Comparison of ENCODE assay signal across 21 cellular contexts in the genomic region with DNA sequence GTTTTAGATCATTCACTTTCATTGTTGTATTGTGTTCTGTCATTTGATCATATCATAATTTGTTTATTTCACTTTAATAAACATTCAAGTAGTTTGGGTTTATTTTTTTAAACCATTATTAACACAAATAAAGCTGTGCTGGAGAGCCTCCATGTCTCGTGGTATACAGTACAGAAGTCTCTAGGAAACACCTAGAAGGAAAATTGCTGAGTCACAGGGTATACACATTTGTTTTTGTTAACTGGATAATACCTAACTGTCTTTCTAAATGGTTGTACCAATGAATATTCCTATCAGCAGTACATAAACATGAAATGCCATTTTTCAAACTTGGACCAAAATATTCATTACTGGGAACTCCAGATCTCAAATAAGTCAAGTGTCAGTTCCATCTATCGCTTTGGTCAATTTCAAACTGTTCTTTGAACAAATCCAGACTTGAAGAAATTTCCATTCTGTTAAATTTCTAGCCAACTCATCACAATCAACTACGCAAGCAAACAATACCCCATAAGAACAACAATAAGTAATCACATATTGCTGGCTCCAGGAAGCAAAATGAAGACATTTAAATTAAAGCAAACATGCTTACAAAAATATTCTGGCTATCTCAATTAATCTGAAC.
DNase-seq lines count a peak whose midpoint lies in the region; ATAC-seq and TF ChIP-seq lines count a peak whose summit lies in the region.
"Had no signal": no experiment of that assay in that cellular context is flagged by ENCODE, and none has a peak within 500 bp of the region (broad histone marks: within the 10 kb centered on the region; RNA-seq: fewer than 3 reads in every experiment).

No MANE protein-coding gene starts in this region.

- no peak overlapping the region for H3K56ac ChIP-seq in IMR-90 (ENCODE audit: extremely low read depth, insufficient read depth, low read length)

- H2AK5ac ChIP-seq in IMR-90 (ENCODE audit: low read depth, low read length): no peak overlapping the region

- ATAC-seq in IMR-90 (ENCODE audit: low read depth) (peak; percentile 50; the same call in 1 of the 2 replicates), GM21526 (IDR thresholded peaks at IDR 0.05; ENCODE audit: low FRiP score, unreplicated experiment) (no peak), GM21737 (IDR thresholded peaks at IDR 0.05; ENCODE audit: unreplicated experiment) (no peak)
- ATAC-seq: foreskin keratinocyte had no signal

- BruUV-seq in IMR-90 (replicated peaks; lab: Mats Ljungman, UMichigan) (no TSS peak), Caco-2 (replicated peaks; lab: Mats Ljungman, UMichigan) (no TSS peak)

- no peak overlapping the region for H3K23ac ChIP-seq in IMR-90 (ENCODE audit: low read depth, low read length)

- H2BK20ac ChIP-seq in IMR-90 (ENCODE audit: low read depth, low read length): no peak overlapping the region

- no peak for TF ChIP-seq RAD21 in IMR-90 (IDR thresholded peaks at IDR 0.05; ENCODE audit: low read length)

- TF ChIP-seq POLR2A in IMR-90 (IDR thresholded peaks at IDR 0.05; ENCODE audit: low read depth, low read length): no peak

- H4K91ac ChIP-seq in IMR-90 (ENCODE audit: insufficient read depth, low read depth, low read length): no peak overlapping the region

- POLR2A ChIA-PET in IMR-90 (lab: Charles Lee; ENCODE audit: unreplicated experiment) (no interaction called here), Caco-2 (lab: Charles Lee) (no interaction called here)

- H3K36me3 Mint-ChIP-seq in Caco-2 (ENCODE audit: insufficient read depth, unreplicated experiment) (no peaks in the 10 kb centered on the region), nephron progenitor cell (ENCODE audit: low read depth) (no peaks in the 10 kb centered on the region)
- H3K36me3 Mint-ChIP-seq: neural progenitor cell had no signal

- no peak overlapping the region for H3K4me3 Mint-ChIP-seq in Caco-2 (ENCODE audit: unreplicated experiment)
- no peak overlapping the region for H3K4me3 Mint-ChIP-seq in nephron progenitor cell
- H3K4me3 Mint-ChIP-seq: activated CD8-positive, alpha-beta T cell treated with anti-CD3 and anti-CD28 coated beads for 36 hours; neural progenitor cell had no signal

- intact Hi-C loops in IMR-90 (cut with micrococcal nuclease) (no loop called here), Caco-2 (cut with micrococcal nuclease; ENCODE audit: unreplicated experiment) (no loop called here)

- DNase-seq in IMR-90 (peak; percentile 60), amniotic epithelial cell (ENCODE audit: low read depth) (peak; percentile 27), fibroblast of mammary gland (ENCODE audit: low read depth) (peak; percentile 31), renal cortical epithelial cell (ENCODE audit: low read depth) (peak; percentile 63), Caco-2 (no peak), nephron progenitor cell (no peak)
- DNase-seq: activated CD8-positive, alpha-beta T cell treated with anti-CD3 and anti-CD28 coated beads for 36 hours; anterior cingulate cortex; C1 segment of cervical spinal cord; DND-41; effector CD4-positive, alpha-beta T cell; foreskin keratinocyte; NCI-H2029 treated with DMSO at 0.1 percent for 48 hours; right lobe of liver; RPMI8226; T-helper 1 cell; trophoblast cell; WERI-Rb-1 had no signal

- H4K5ac ChIP-seq in IMR-90 (ENCODE audit: low read depth, low read length): no peak overlapping the region

- no peak overlapping the region for H3K27ac ChIP-seq in IMR-90 (ENCODE audit: insufficient read depth, low read length)
- H3K27ac ChIP-seq: foreskin keratinocyte, neural progenitor cell, right lobe of liver, WERI-Rb-1 had no signal

- H3K9me1 ChIP-seq in IMR-90 (ENCODE audit: insufficient read depth, low read length): peaks cover 8% of the 10 kb centered on the region; the same call in 1 of the 2 replicates

- H3K27me3 ChIP-seq in IMR-90 (ENCODE audit: control insufficient read depth, insufficient read depth, low read length) (no peaks in the 10 kb centered on the region), Caco-2 (replicated peaks; ENCODE audit: control insufficient read depth, insufficient read depth, low read length) (no peaks in the 10 kb centered on the region)
- H3K27me3 ChIP-seq: foreskin keratinocyte, neural progenitor cell, right lobe of liver had no signal

- H4K20me1 ChIP-seq in IMR-90 (ENCODE audit: insufficient read depth, low read length): no peaks in the 10 kb centered on the region

- H2AFZ ChIP-seq in IMR-90 (replicated peaks; ENCODE audit: low read length, poor library complexity): no peak overlapping the region
- H2AFZ ChIP-seq: neural progenitor cell had no signal

- 100% methylated on average over 1 of the region's 3 CpGs; no CpG with 5 or more reads in 1 of the 2 experiments for WGBS in IMR-90 (ENCODE audit: extremely low coverage in 2 of 2, insufficient read length in 1 of 2), 2 experiments

- H3K36me3 ChIP-seq in IMR-90 (ENCODE audit: control insufficient read depth, insufficient read depth, low read length) (peaks cover 4% of the 10 kb centered on the region), Caco-2 (ENCODE audit: control insufficient read depth, insufficient read depth, low read length) (no peaks in the 10 kb centered on the region)
- H3K36me3 ChIP-seq: neural progenitor cell, right lobe of liver, WERI-Rb-1 had no signal

- H3K79me1 ChIP-seq in IMR-90 (ENCODE audit: low read depth in 1 of 2, low read length in 2 of 2): peaks cover 5 to 25% of the 10 kb centered on the region in 2 experiments

- H3K9me3 Mint-ChIP-seq in Caco-2 (ENCODE audit: unreplicated experiment) (no peaks in the 10 kb centered on the region), nephron progenitor cell (no peaks in the 10 kb centered on the region)
- H3K9me3 Mint-ChIP-seq: activated CD8-positive, alpha-beta T cell treated with anti-CD3 and anti-CD28 coated beads for 36 hours; neural progenitor cell had no signal

- dilution Hi-C loops in IMR-90 (cut with HindIII; ENCODE audit: low sequenced_read_pairs, unreplicated experiment): no loop called here

- H3K14ac ChIP-seq in IMR-90 (replicated peaks; ENCODE audit: low read depth, low read length): no peak overlapping the region

- H4K8ac ChIP-seq in IMR-90 (ENCODE audit: low read depth in 2 of 2, low read length in 2 of 2): no peak overlapping the region

- H3K4me2 ChIP-seq in IMR-90 (ENCODE audit: low read depth, low read length): 0 out of 2 replicates have a peak overlapping the region, but pooled peaks have one; percentile 10
- H3K4me2 ChIP-seq: neural progenitor cell had no signal

- CTCF ChIA-PET in IMR-90 (lab: Yijun Ruan, JAX): no interaction called here
- CTCF ChIA-PET in Caco-2 (lab: Charles Lee): no interaction called here

- no peak overlapping the region for H2BK5ac ChIP-seq in IMR-90 (ENCODE audit: low read depth, low read length, poor library complexity, severe bottlenecking)

- no peak overlapping the region for H2AK9ac ChIP-seq in IMR-90 (replicated peaks; ENCODE audit: low read depth, low read length, poor library complexity)

- TF ChIP-seq CTCF in IMR-90 (conservative IDR thresholded peaks at IDR 0.05; ENCODE audit: low read depth, low read length) (no peak), fibroblast of mammary gland (conservative IDR thresholded peaks at IDR 0.05; ENCODE audit: control insufficient read depth, insufficient read depth, low read depth, low read length) (no peak), Caco-2 (IDR thresholded peaks at IDR 0.05; ENCODE audit: insufficient read depth in 1 of 2, low read depth in 1 of 2, low read length in 1 of 2, severe bottlenecking in 1 of 2, unreplicated experiment in 1 of 2) (no peak), nephron progenitor cell (IDR thresholded peaks at IDR 0.05) (no peak)

- H3K4ac ChIP-seq in IMR-90 (ENCODE audit: low read depth, low read length): no peak overlapping the region

- no peaks in the 10 kb centered on the region for H3K9me3 ChIP-seq in IMR-90 (ENCODE audit: control insufficient read depth, insufficient read depth, low read length)
- no peaks in the 10 kb centered on the region for H3K9me3 ChIP-seq in Caco-2
- H3K9me3 ChIP-seq: right lobe of liver had no signal

- no peaks in the 10 kb centered on the region; the same call in none of the 2 replicates for H3K4me1 ChIP-seq in IMR-90 (ENCODE audit: control insufficient read depth, insufficient read depth, low read length)
- no peaks in the 10 kb centered on the region for H3K4me1 ChIP-seq in Caco-2
- H3K4me1 ChIP-seq: neural progenitor cell, right lobe of liver had no signal

- H3K4me3 ChIP-seq in IMR-90 (ENCODE audit: insufficient read depth, low read depth, low read length) (no peak overlapping the region), fibroblast of mammary gland (ENCODE audit: control insufficient read depth, low read depth, low read length) (no peak overlapping the region), Caco-2 (ENCODE audit: low read depth, low read length) (no peak overlapping the region)
- H3K4me3 ChIP-seq: neural progenitor cell, right lobe of liver had no signal

- no peak overlapping the region for H2BK120ac ChIP-seq in IMR-90 (ENCODE audit: low read depth, low read length)

- H2BK15ac ChIP-seq in IMR-90 (ENCODE audit: low read depth, low read length): no peak overlapping the region

- H3K4me1 Mint-ChIP-seq in Caco-2 (ENCODE audit: low read depth, unreplicated experiment) (peaks cover 2% of the 10 kb centered on the region), nephron progenitor cell (no peaks in the 10 kb centered on the region)
- H3K4me1 Mint-ChIP-seq: neural progenitor cell had no signal

- peak overlapping the region; percentile 41; the same call in 1 of the 2 replicates for H3K18ac ChIP-seq in IMR-90 (ENCODE audit: low read depth, low read length)

- H3K27me3 Mint-ChIP-seq in Caco-2 (ENCODE audit: insufficient read depth, unreplicated experiment): no peaks in the 10 kb centered on the region
- H3K27me3 Mint-ChIP-seq in nephron progenitor cell (ENCODE audit: low read depth, poor library complexity): no peaks in the 10 kb centered on the region
- H3K27me3 Mint-ChIP-seq: activated CD8-positive, alpha-beta T cell treated with anti-CD3 and anti-CD28 coated beads for 36 hours had no signal

- H3K9ac ChIP-seq in IMR-90 (ENCODE audit: low read depth, low read length): no peak overlapping the region
- H3K9ac ChIP-seq: neural progenitor cell had no signal

- H3K27ac Mint-ChIP-seq in Caco-2 (ENCODE audit: unreplicated experiment) (no peak overlapping the region), nephron progenitor cell (no peak overlapping the region)
- H3K27ac Mint-ChIP-seq: neural progenitor cell had no signal

- in situ Hi-C loops in IMR-90 (cut with MboI; ENCODE audit: low sequenced_read_pairs): no loop called here

TF ChIP-seq in IMR-90, 13 proteins besides CTCF, POLR2A, EP300 and RAD21 (continues in another document):
- TF ChIP-seq CEBPB (IDR thresholded peaks at IDR 0.05; ENCODE audit: low read depth, low read length) (no peak), MXI1 (IDR thresholded peaks at IDR 0.05; ENCODE audit: borderline replicate concordance, low read depth, low read length) (no peak), RCOR1 (IDR thresholded peaks at IDR 0.05; ENCODE audit: insufficient replicate concordance, low read length) (no peak), NFE2L2 (IDR thresholded peaks at IDR 0.05; ENCODE audit: low read depth, low read length) (peak; percentile 98)

Comparison
In these comparisons a context has a peak if more than half of its experiments do, and no peak if none do; other contexts are left out.
1. DNase-seq: peak in IMR-90 (single experiment), amniotic epithelial cell (single experiment), fibroblast of mammary gland (single experiment) and renal cortical epithelial cell (single experiment); none in Caco-2 (0 of 2) and nephron progenitor cell (single experiment).